In genomic region chr9:112332272-112332671, GRCh38 we compare ENCODE assay signal across 8 cellular contexts. TPM values are rescaled to one million over a fixed set of nuclear protein-coding genes. Genes with fewer than 3 reads are reported as not detected.
DNase-seq lines count a peak whose midpoint lies in the region; FAIRE-seq and TF ChIP-seq lines count a peak whose summit lies in the region.

No MANE protein-coding gene starts in this region.

- H3K9ac ChIP-seq in mesenchymal stem cell (ENCODE audit: low read length): peak overlapping the region; percentile 96

- no peak overlapping the region for H4K91ac ChIP-seq in mesenchymal stem cell (ENCODE audit: low read length)

- 3% methylated on average over 3 of the region's 4 CpGs for WGBS in mesenchymal stem cell

- no peak overlapping the region for H2BK15ac ChIP-seq in mesenchymal stem cell (ENCODE audit: low read depth, poor library complexity, severe bottlenecking)

- H3K23ac ChIP-seq in mesenchymal stem cell (ENCODE audit: low read length in 2 of 2): no peak overlapping the region

- H2BK12ac ChIP-seq in mesenchymal stem cell (ENCODE audit: low read length in 2 of 2): no peak overlapping the region

- no peak overlapping the region for H3K4ac ChIP-seq in mesenchymal stem cell (ENCODE audit: low read depth in 1 of 2, low read length in 2 of 2)

- H3K27ac ChIP-seq in 22Rv1 (peak overlapping the region; percentile 92), HL-60 (replicated peaks) (peak overlapping the region; percentile 98), mesenchymal stem cell (ENCODE audit: low read length, poor library complexity, severe bottlenecking) (peak overlapping the region; percentile 76)

- no peak overlapping the region for H3K14ac ChIP-seq in mesenchymal stem cell (ENCODE audit: low read length in 2 of 2)

- no peak overlapping the region for H4K8ac ChIP-seq in mesenchymal stem cell (ENCODE audit: low read length)

- no peak overlapping the region for H3K18ac ChIP-seq in mesenchymal stem cell (ENCODE audit: low read depth in 1 of 2, low read length in 2 of 2)

- TF ChIP-seq CTCF in 22Rv1 (IDR thresholded peaks at IDR 0.05): no peak
- no peak for TF ChIP-seq CTCF in HL-60 (IDR thresholded peaks at IDR 0.05; ENCODE audit: insufficient read depth, low read length)
- no peak for TF ChIP-seq CTCF in astrocyte of the spinal cord (IDR thresholded peaks at IDR 0.05; ENCODE audit: low read depth, low read length)

- in situ Hi-C loops in astrocyte of the spinal cord (cut with HindIII; ENCODE audit: low sequenced_read_pairs): no loop called here

- no peak overlapping the region for H3K4me2 ChIP-seq in mesenchymal stem cell (ENCODE audit: low read length, poor library complexity, severe bottlenecking)

- H3K36me3 ChIP-seq in mesenchymal stem cell (ENCODE audit: control insufficient read depth in 1 of 2, insufficient read depth in 2 of 2, low read depth in 1 of 2, low read length in 2 of 2): no peaks in the 10 kb centered on the region

- peaks cover under 1% of the 10 kb centered on the region for H3K4me1 ChIP-seq in mesenchymal stem cell (ENCODE audit: control insufficient read depth, insufficient read depth, low read depth, low read length)

- DNase-seq in HL-60 (ENCODE audit: low read depth in 1 of 2, low spot score in 1 of 2) (no peak), astrocyte of the spinal cord (ENCODE audit: low read depth, low spot score) (no peak), mesenchymal stem cell (peak; percentile 35), GM19239 (ENCODE audit: insufficient read length, low spot score) (no peak), NCI-H2196 (lab: John Stamatoyannopoulos, UW; ENCODE audit: unreplicated experiment) (no peak), NCI-H1048 (lab: John Stamatoyannopoulos, UW) (no peak)
- no peak for DNase-seq in stimulated activated CD4-positive, alpha-beta T cell treated with anti-CD3 and anti-CD28 coated beads, Interleukin-2, amount 100 ng/mL, for 48 hours

- no peak for FAIRE-seq in GM19239 (lab: Jason Lieb, UNC)

- no peak overlapping the region for H2AFZ ChIP-seq in mesenchymal stem cell (ENCODE audit: low read depth, low read length)

- no peak overlapping the region for H2BK5ac ChIP-seq in mesenchymal stem cell (ENCODE audit: low read depth, low read length, poor library complexity, severe bottlenecking)

- H3K79me1 ChIP-seq in mesenchymal stem cell (replicated peaks; ENCODE audit: low read length, poor library complexity, severe bottlenecking): no peaks in the 10 kb centered on the region

- no peak overlapping the region for H2AK5ac ChIP-seq in mesenchymal stem cell (ENCODE audit: low read length, severe bottlenecking)

- no peaks in the 10 kb centered on the region for H3K9me3 ChIP-seq in mesenchymal stem cell (ENCODE audit: control insufficient read depth, low read length)

- H3K4me3 ChIP-seq in HL-60 (replicated peaks; ENCODE audit: insufficient read depth, low read length) (peak overlapping the region; percentile 74), astrocyte of the spinal cord (ENCODE audit: low read depth, low read length) (peak overlapping the region; percentile 76), mesenchymal stem cell (ENCODE audit: insufficient read depth in 1 of 2, low read depth in 1 of 2, low read length in 2 of 2) (peak overlapping the region in 1 of 2 experiments; percentile 95)

- H2BK120ac ChIP-seq in mesenchymal stem cell (ENCODE audit: low read depth, low read length): no peak overlapping the region

- H3K27me3 ChIP-seq in HL-60 (ENCODE audit: insufficient read depth, poor library complexity, severe bottlenecking): no peaks in the 10 kb centered on the region
- no peaks in the 10 kb centered on the region for H3K27me3 ChIP-seq in mesenchymal stem cell (ENCODE audit: control insufficient read depth in 1 of 2, insufficient read depth in 1 of 2, low read length in 2 of 2)

RNA-seq across cellular contexts. Expression of gene PTBP3, which starts 1.1 kb away (rescaled TPM):
- 26.7 TPM for polyA plus RNA-seq in mesenchymal stem cell (2013, experiment 1 of 2)
- polyA plus RNA-seq in mesenchymal stem cell (2013, experiment 2 of 2): 25.9 TPM

RNA-seq across cellular contexts. Expression of gene HSDL2, which starts 47.6 kb away (rescaled TPM):
- polyA plus RNA-seq in mesenchymal stem cell (2013, experiment 1 of 2): 17.9 TPM
- polyA plus RNA-seq in mesenchymal stem cell (2013, experiment 2 of 2): 18.1 TPM
